Comparison of ENCODE assay signal across 16 cellular contexts in the genomic region with DNA sequence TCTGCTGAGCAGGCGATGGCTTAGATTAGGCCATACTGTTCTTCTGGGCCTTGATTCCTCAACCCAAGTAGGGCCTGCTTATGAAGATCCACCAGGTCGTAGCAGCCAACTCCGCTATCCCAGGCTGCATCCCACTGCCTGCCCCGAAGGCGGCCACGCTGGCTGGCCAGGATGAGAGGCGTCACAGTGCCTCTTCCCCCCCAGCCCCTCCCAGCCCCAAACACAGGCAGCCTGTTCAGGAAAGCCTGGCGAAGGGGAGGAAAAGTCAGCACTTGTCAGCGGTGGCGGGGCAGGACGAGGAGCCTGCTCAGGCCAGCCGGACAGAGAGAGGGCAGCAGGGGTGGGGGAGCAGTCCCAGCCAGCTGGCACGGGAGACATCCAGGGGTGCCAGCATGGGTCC. TPM values are rescaled to one million over a fixed set of nuclear protein-coding genes. Genes with fewer than 3 reads are reported as not detected.
"Had no signal": no experiment of that assay in that cellular context is flagged by ENCODE, and none has a peak within 500 bp of the region (broad histone marks: within the 10 kb centered on the region; RNA-seq: fewer than 3 reads in every experiment).

No MANE protein-coding gene starts in this region.

- H3K27ac ChIP-seq: colonic mucosa, epithelial cell of prostate, esophagus muscularis mucosa, gastrocnemius medialis, ovary, testis, tibial nerve had no signal

- H3K4me1 ChIP-seq: colonic mucosa had no signal

- DNase-seq: colonic mucosa; effector CD8-positive, alpha-beta T cell; gastrocnemius medialis; heart right ventricle; islet precursor cell; mucosa of descending colon; naive thymus-derived CD8-positive, alpha-beta T cell; ovary; stimulated activated CD4-positive, alpha-beta T cell treated with anti-CD3 and anti-CD28 coated beads, Interleukin-4, amount 100 ng/mL, for 1 hour; testis had no signal

- H3K9me3 ChIP-seq: colonic mucosa, esophagus muscularis mucosa, gastrocnemius medialis, heart right ventricle, mucosa of descending colon, ovary, testis, tibial nerve had no signal

- H3K36me3 ChIP-seq: colonic mucosa, esophagus muscularis mucosa, gastrocnemius medialis, heart right ventricle, ovary, tibial nerve had no signal

- H3K4me3 ChIP-seq: colonic mucosa, esophagus muscularis mucosa, gastrocnemius medialis, heart right ventricle, mucosa of descending colon, ovary, testis, tibial nerve had no signal

- H3K27me3 ChIP-seq: ovary, testis had no signal

RNA-seq across cellular contexts. Expression of gene PTH1R, which starts 11.2 kb away (rescaled TPM):
- total RNA-seq: naive thymus-derived CD8-positive, alpha-beta T cell had no signal
- polyA plus RNA-seq: naive thymus-derived CD8-positive, alpha-beta T cell had no signal

RNA-seq across cellular contexts. Expression of gene MYL3, which starts 25.5 kb away (rescaled TPM):
- total RNA-seq: dermis microvascular lymphatic vessel endothelial cell; lung microvascular endothelial cell; naive thymus-derived CD8-positive, alpha-beta T cell; neural crest cell had no signal
- polyA plus RNA-seq: naive thymus-derived CD8-positive, alpha-beta T cell had no signal
